Comparison of ENCODE assay signal across 22 cellular contexts in genomic region chr14:98008381-98009113, GRCh38.
DNase-seq lines count a peak whose midpoint lies in the region; ATAC-seq and TF ChIP-seq lines count a peak whose summit lies in the region.
"Had no signal": no experiment of that assay in that cellular context is flagged by ENCODE, and none has a peak within 500 bp of the region (broad histone marks: within the 10 kb centered on the region; RNA-seq: fewer than 3 reads in every experiment).

No MANE protein-coding gene starts in this region.

- no peak for TF ChIP-seq CTCF in GM23338 (conservative IDR thresholded peaks at IDR 0.05; ENCODE audit: low read depth in 2 of 2)
- no peak for TF ChIP-seq CTCF in foreskin keratinocyte (conservative IDR thresholded peaks at IDR 0.05)

- H3K4me3 Mint-ChIP-seq in activated T-cell treated with anti-CD3 and anti-CD28 coated beads, Interleukin-2, amount 50 U/mL, for 24 hours = no peak overlapping the region
- H3K4me3 Mint-ChIP-seq in GM23338 = no peak overlapping the region
- no peak overlapping the region for H3K4me3 Mint-ChIP-seq in activated T-helper 1 cell treated with anti-CD3 and anti-CD28 coated beads, Interleukin-12 subunit alpha, Interleukin-12 subunit beta, Interleukin-2, Interleukin-4 antibody, amounts not matched to agents 30 ng/mL and 10 ng/mL and 1 ng/mL, durations not matched to agents 14 hours and 24 hours and 36 hours
- H3K4me3 Mint-ChIP-seq: IgD-negative memory B cell, immature natural killer cell, mesothelial cell of epicardium, nephron had no signal

- H3K4me3 ChIP-seq in GM23338 = no peak overlapping the region
- H3K4me3 ChIP-seq: HAP-1, hepatocyte, left lung, pancreas, right atrium auricular region had no signal

- no peak overlapping the region for H3K27ac ChIP-seq in GM23338 (ENCODE audit: low read depth)
- no peak overlapping the region for H3K27ac ChIP-seq in foreskin keratinocyte
- H3K27ac ChIP-seq: hepatocyte, left lung, pancreas, right atrium auricular region had no signal

- no peaks in the 10 kb centered on the region for H3K36me3 ChIP-seq in GM23338 (ENCODE audit: insufficient read depth)
- H3K36me3 ChIP-seq: HAP-1, left lung, pancreas, right atrium auricular region had no signal

- no peaks in the 10 kb centered on the region for H4K20me1 ChIP-seq in GM23338 (replicated peaks; ENCODE audit: insufficient read depth)

- H3K27me3 ChIP-seq in GM23338 (ENCODE audit: insufficient read depth) (no peaks in the 10 kb centered on the region), foreskin keratinocyte (no peaks in the 10 kb centered on the region)
- H3K27me3 ChIP-seq: hepatocyte, left lung, pancreas, right atrium auricular region had no signal

- H3F3A ChIP-seq in GM23338 (replicated peaks; ENCODE audit: low read depth) = no peaks in the 10 kb centered on the region

- peak overlapping the region; percentile 87 for H3K27ac Mint-ChIP-seq in activated T-cell treated with anti-CD3 and anti-CD28 coated beads, Interleukin-2, amount 50 U/mL, for 24 hours
- peak overlapping the region; percentile 59; the same call in 1 of the 2 replicates for H3K27ac Mint-ChIP-seq in GM23338
- H3K27ac Mint-ChIP-seq in activated T-helper 1 cell treated with anti-CD3 and anti-CD28 coated beads, Interleukin-12 subunit alpha, Interleukin-12 subunit beta, Interleukin-2, Interleukin-4 antibody, amounts not matched to agents 30 ng/mL and 10 ng/mL and 1 ng/mL, durations not matched to agents 14 hours and 24 hours and 36 hours = peak overlapping the region; percentile 41
- H3K27ac Mint-ChIP-seq: IgD-negative memory B cell, immature natural killer cell, mesothelial cell of epicardium, nephron had no signal

- H3K4me2 ChIP-seq in GM23338 = no peak overlapping the region
- H3K4me2 ChIP-seq: hepatocyte, SK-N-SH had no signal

- H3K79me2 ChIP-seq in GM23338 (replicated peaks; ENCODE audit: insufficient read depth) = no peaks in the 10 kb centered on the region
- H3K79me2 ChIP-seq: hepatocyte had no signal

- H3K4me1 Mint-ChIP-seq in activated T-cell treated with anti-CD3 and anti-CD28 coated beads, Interleukin-2, amount 50 U/mL, for 24 hours (ENCODE audit: low read depth) = peaks cover 55% of the 10 kb centered on the region
- H3K4me1 Mint-ChIP-seq in GM23338 = no peaks in the 10 kb centered on the region
- peaks cover 26% of the 10 kb centered on the region for H3K4me1 Mint-ChIP-seq in activated T-helper 1 cell treated with anti-CD3 and anti-CD28 coated beads, Interleukin-12 subunit alpha, Interleukin-12 subunit beta, Interleukin-2, Interleukin-4 antibody, amounts not matched to agents 30 ng/mL and 10 ng/mL and 1 ng/mL, durations not matched to agents 14 hours and 24 hours and 36 hours (ENCODE audit: low read depth)
- H3K4me1 Mint-ChIP-seq: IgD-negative memory B cell, immature natural killer cell, mesothelial cell of epicardium, nephron had no signal

- intact Hi-C loops in activated T-helper 1 cell treated with anti-CD3 and anti-CD28 coated beads, Interleukin-12 subunit alpha, Interleukin-12 subunit beta, Interleukin-2, Interleukin-4 antibody, amounts not matched to agents 30 ng/mL and 10 ng/mL and 1 ng/mL, durations not matched to agents 14 hours and 24 hours and 36 hours (cut with micrococcal nuclease) = no loop called here

- no peak overlapping the region for H2AFZ ChIP-seq in GM23338
- H2AFZ ChIP-seq: hepatocyte had no signal

- no peaks in the 10 kb centered on the region for H3K36me3 Mint-ChIP-seq in activated T-cell treated with anti-CD3 and anti-CD28 coated beads, Interleukin-2, amount 50 U/mL, for 24 hours (ENCODE audit: low read depth)
- H3K36me3 Mint-ChIP-seq in GM23338 (ENCODE audit: low read depth) = no peaks in the 10 kb centered on the region
- H3K36me3 Mint-ChIP-seq in activated T-helper 1 cell treated with anti-CD3 and anti-CD28 coated beads, Interleukin-12 subunit alpha, Interleukin-12 subunit beta, Interleukin-2, Interleukin-4 antibody, amounts not matched to agents 30 ng/mL and 10 ng/mL and 1 ng/mL, durations not matched to agents 14 hours and 24 hours and 36 hours (ENCODE audit: low read depth) = peaks cover 5% of the 10 kb centered on the region
- H3K36me3 Mint-ChIP-seq: IgD-negative memory B cell, immature natural killer cell, mesothelial cell of epicardium had no signal

- no peaks in the 10 kb centered on the region for H3K4me1 ChIP-seq in GM23338 (ENCODE audit: insufficient read depth)
- H3K4me1 ChIP-seq in foreskin keratinocyte = no peaks in the 10 kb centered on the region
- H3K4me1 ChIP-seq: HAP-1, left lung, pancreas, right atrium auricular region had no signal

- no peak for DNase-seq in activated T-cell treated with anti-CD3 and anti-CD28 coated beads, Interleukin-2, amount 50 U/mL, for 24 hours
- DNase-seq in activated T-cell treated with anti-CD3 and anti-CD28 coated beads, Interleukin-2, amount 50 U/mL, for 48 hours = no peak
- DNase-seq in GM23338 (ENCODE audit: low spot score) (no peak), foreskin keratinocyte (peak; percentile 25 to 49), NCI-H1694 (lab: John Stamatoyannopoulos, UW) (no peak), dermis blood vessel endothelial cell (no peak), NCI-H2196 (lab: John Stamatoyannopoulos, UW; ENCODE audit: unreplicated experiment) (no peak)
- no peak for DNase-seq in activated T-helper 1 cell treated with anti-CD3 and anti-CD28 coated beads, Interleukin-12 subunit alpha, Interleukin-12 subunit beta, Interleukin-2, Interleukin-4 antibody, amounts not matched to agents 30 ng/mL and 10 ng/mL and 1 ng/mL, durations not matched to agents 14 hours and 24 hours and 36 hours (ENCODE audit: low spot score)
- DNase-seq: C1 segment of cervical spinal cord, erythroblast, foreskin melanocyte, immature natural killer cell, left lung, pancreas, SK-N-SH, T-helper 9 cell had no signal

- ATAC-seq in GM23338 (no peak), foreskin keratinocyte (peak; percentile 50)
- ATAC-seq: left lung, pancreas had no signal

- peaks cover 7% of the 10 kb centered on the region for H3K9me3 Mint-ChIP-seq in activated T-cell treated with anti-CD3 and anti-CD28 coated beads, Interleukin-2, amount 50 U/mL, for 24 hours
- H3K9me3 Mint-ChIP-seq in GM23338 = no peaks in the 10 kb centered on the region
- H3K9me3 Mint-ChIP-seq in activated T-helper 1 cell treated with anti-CD3 and anti-CD28 coated beads, Interleukin-12 subunit alpha, Interleukin-12 subunit beta, Interleukin-2, Interleukin-4 antibody, amounts not matched to agents 30 ng/mL and 10 ng/mL and 1 ng/mL, durations not matched to agents 14 hours and 24 hours and 36 hours = peaks cover 5% of the 10 kb centered on the region
- H3K9me3 Mint-ChIP-seq: mesothelial cell of epicardium had no signal

- no peaks in the 10 kb centered on the region for H3K9me2 ChIP-seq in GM23338 (ENCODE audit: insufficient read depth)
- H3K9me2 ChIP-seq: SK-N-SH had no signal

- no peaks in the 10 kb centered on the region for H3K27me3 Mint-ChIP-seq in activated T-cell treated with anti-CD3 and anti-CD28 coated beads, Interleukin-2, amount 50 U/mL, for 24 hours
- H3K27me3 Mint-ChIP-seq in GM23338 (ENCODE audit: insufficient read depth, low read depth, poor library complexity) = peaks cover 1% of the 10 kb centered on the region
- no peaks in the 10 kb centered on the region for H3K27me3 Mint-ChIP-seq in activated T-helper 1 cell treated with anti-CD3 and anti-CD28 coated beads, Interleukin-12 subunit alpha, Interleukin-12 subunit beta, Interleukin-2, Interleukin-4 antibody, amounts not matched to agents 30 ng/mL and 10 ng/mL and 1 ng/mL, durations not matched to agents 14 hours and 24 hours and 36 hours (ENCODE audit: insufficient read depth)
- H3K27me3 Mint-ChIP-seq: IgD-negative memory B cell had no signal

TF ChIP-seq in GM23338, 12 proteins besides CTCF, POLR2A, EP300 and RAD21:
- TF ChIP-seq STAT1 (IDR thresholded peaks at IDR 0.05; ENCODE audit: unreplicated experiment) (no peak), EZH2 (IDR thresholded peaks at IDR 0.05; ENCODE audit: low read depth, unreplicated experiment) (no peak), ZNF331 (CRISPR knock-in tag; IDR thresholded peaks at IDR 0.05; ENCODE audit: low read depth) (no peak), EZH2phosphoT487 (IDR thresholded peaks at IDR 0.05; ENCODE audit: unreplicated experiment) (no peak), ZNF114 (CRISPR knock-in tag; IDR thresholded peaks at IDR 0.05) (no peak), JUNB (IDR thresholded peaks at IDR 0.05; ENCODE audit: unreplicated experiment) (no peak), NANOG (IDR thresholded peaks at IDR 0.05; ENCODE audit: borderline replicate concordance) (no peak), POLR2AphosphoS5 (IDR thresholded peaks at IDR 0.05; ENCODE audit: low read depth) (no peak), ETS1 (IDR thresholded peaks at IDR 0.05) (no peak)

Comparison
In these comparisons a context has a peak if more than half of its experiments do, and no peak if none do; other contexts are left out.
1. DNase-seq: peak in foreskin keratinocyte (2 of 2); none in activated T-cell treated with anti-CD3 and anti-CD28 coated beads, Interleukin-2, amount 50 U/mL, for 24 hours (single experiment), activated T-cell treated with anti-CD3 and anti-CD28 coated beads, Interleukin-2, amount 50 U/mL, for 48 hours (0 of 2), GM23338 (single experiment), activated T-helper 1 cell treated with anti-CD3 and anti-CD28 coated beads, Interleukin-12 subunit alpha, Interleukin-12 subunit beta, Interleukin-2, Interleukin-4 antibody, amounts not matched to agents 30 ng/mL and 10 ng/mL and 1 ng/mL, durations not matched to agents 14 hours and 24 hours and 36 hours (single experiment), NCI-H1694 (single experiment), dermis blood vessel endothelial cell (single experiment) and NCI-H2196 (single experiment).
2. Peak in every context shown above with its lines, with median percentiles within 50 percentile points of each other: H3K27ac Mint-ChIP-seq.